ENCODE assay signal across 9 cellular contexts in the genomic region with DNA sequence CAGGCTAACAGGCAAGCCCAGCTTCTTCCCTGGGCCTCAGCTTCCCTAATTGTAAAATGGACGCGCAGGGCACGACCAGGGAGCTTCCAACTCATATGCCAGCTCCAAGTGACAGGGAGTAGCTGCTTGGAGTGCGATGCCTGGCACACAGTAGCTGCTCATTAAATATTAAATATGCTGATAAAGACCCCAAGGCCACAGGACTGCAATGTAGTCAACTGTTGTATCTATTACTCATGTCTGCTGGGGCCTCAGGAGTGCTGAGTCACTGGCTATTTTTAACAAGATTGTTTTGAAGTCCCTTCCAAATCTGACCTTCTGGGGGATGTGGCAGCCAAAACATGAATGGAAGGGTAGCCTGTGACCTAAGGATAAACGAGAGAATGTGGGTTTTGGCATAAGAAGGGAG. TPM values are rescaled to one million over a fixed set of nuclear protein-coding genes. Genes with fewer than 3 reads are reported as not detected.
DNase-seq lines count a peak whose midpoint lies in the region; ATAC-seq and TF ChIP-seq lines count a peak whose summit lies in the region.
"Had no signal": no experiment of that assay in that cellular context is flagged by ENCODE, and none has a peak within 500 bp of the region (broad histone marks: within the 10 kb centered on the region; RNA-seq: fewer than 3 reads in every experiment).

No MANE protein-coding gene starts in this region.

- POLR2A ChIA-PET in CD8-positive, alpha-beta memory T cell (lab: Charles Lee): no interaction called here

- H4K20me1 ChIP-seq in OCI-LY1 (ENCODE audit: insufficient read depth, low read length) (no peaks in the 10 kb centered on the region), osteoblast (ENCODE audit: insufficient read depth, low read length) (peaks cover 76% of the 10 kb centered on the region)

- no peak overlapping the region for H3K4me3 Mint-ChIP-seq in CD8-positive, alpha-beta memory T cell
- H3K4me3 Mint-ChIP-seq in endodermal cell: no peak overlapping the region
- no peak overlapping the region for H3K4me3 Mint-ChIP-seq in activated T-cell treated with anti-CD3 and anti-CD28 coated beads, Interleukin-2, amount 50 U/mL, for 4 hours

- no peaks in the 10 kb centered on the region for H3K9me3 ChIP-seq in CD8-positive, alpha-beta memory T cell (ENCODE audit: low read length)
- H3K9me3 ChIP-seq in OCI-LY1 (ENCODE audit: low read length) (no peaks in the 10 kb centered on the region), endodermal cell (ENCODE audit: control insufficient read depth, low read length) (no peaks in the 10 kb centered on the region), osteoblast (ENCODE audit: low read depth, low read length) (no peaks in the 10 kb centered on the region)

- H3K4me2 ChIP-seq in OCI-LY1 (ENCODE audit: low read length) (peak overlapping the region; percentile 3; the same call in 1 of the 2 replicates), osteoblast (ENCODE audit: insufficient read depth, low read length) (peak overlapping the region; percentile 73)

- no peak for DNase-seq in CD8-positive, alpha-beta memory T cell
- DNase-seq in endodermal cell (no peak), osteoblast (ENCODE audit: insufficient read length, low spot score, missing footprints) (peak; percentile 99), activated gamma-delta T cell treated with Interleukin-2 at 50 U/mL for 16 hours (no peak), NK-92 (lab: John Stamatoyannopoulos, UW; ENCODE audit: unreplicated experiment) (no peak)
- no peak for DNase-seq in activated T-cell treated with anti-CD3 and anti-CD28 coated beads, Interleukin-2, amount 50 U/mL, for 4 hours
- no peak for DNase-seq in activated effector memory CD4-positive, alpha-beta T cell treated with anti-CD3 and anti-CD28 coated beads, Interleukin-2, amount 50 U/mL, for 16 hours
- DNase-seq: left colon had no signal

- ATAC-seq in activated T-cell treated with anti-CD3 and anti-CD28 coated beads, Interleukin-2, amount 50 U/mL, for 4 hours: no peak

- H3K9me3 Mint-ChIP-seq in CD8-positive, alpha-beta memory T cell: peaks cover 0 to 4% (median 0%) of the 10 kb centered on the region in 5 donors
- H3K9me3 Mint-ChIP-seq in endodermal cell: peaks cover 3% of the 10 kb centered on the region
- H3K9me3 Mint-ChIP-seq in activated T-cell treated with anti-CD3 and anti-CD28 coated beads, Interleukin-2, amount 50 U/mL, for 4 hours: no peaks in the 10 kb centered on the region

- H3K79me2 ChIP-seq in OCI-LY1 (ENCODE audit: insufficient read depth, low read length): peaks cover 34% of the 10 kb centered on the region
- peaks cover 52% of the 10 kb centered on the region for H3K79me2 ChIP-seq in osteoblast (ENCODE audit: insufficient read depth, low read length)

- H3K4me1 ChIP-seq in CD8-positive, alpha-beta memory T cell (ENCODE audit: insufficient read depth, low read length): peaks cover 31% of the 10 kb centered on the region
- peaks cover 80% of the 10 kb centered on the region for H3K4me1 ChIP-seq in OCI-LY1 (ENCODE audit: insufficient read depth, low read length, severe bottlenecking)
- H3K4me1 ChIP-seq in endodermal cell (ENCODE audit: control insufficient read depth, insufficient read depth, low read length): no peaks in the 10 kb centered on the region
- peaks cover 29% of the 10 kb centered on the region for H3K4me1 ChIP-seq in osteoblast (ENCODE audit: insufficient read depth, low read length)

- H3K36me3 ChIP-seq in CD8-positive, alpha-beta memory T cell (ENCODE audit: insufficient read depth, low read length): peaks cover 62% of the 10 kb centered on the region
- peaks cover 85% of the 10 kb centered on the region for H3K36me3 ChIP-seq in OCI-LY1 (ENCODE audit: insufficient read depth, low read length)
- peaks cover 27% of the 10 kb centered on the region for H3K36me3 ChIP-seq in endodermal cell (ENCODE audit: control insufficient read depth, insufficient read depth, low read length)
- peaks cover 38% of the 10 kb centered on the region for H3K36me3 ChIP-seq in osteoblast (ENCODE audit: insufficient read depth, low read length)

- no peaks in the 10 kb centered on the region for H3F3A ChIP-seq in OCI-LY1 (ENCODE audit: insufficient read depth, low read length)

- peak overlapping the region in 7 of 8 donors; percentile 17 to 83 (median 54) for H3K27ac Mint-ChIP-seq in CD8-positive, alpha-beta memory T cell
- peak overlapping the region; percentile 89 for H3K27ac Mint-ChIP-seq in endodermal cell

- H3K27me3 ChIP-seq in CD8-positive, alpha-beta memory T cell (ENCODE audit: insufficient read depth, low read length, poor library complexity, severe bottlenecking): no peaks in the 10 kb centered on the region
- no peaks in the 10 kb centered on the region for H3K27me3 ChIP-seq in OCI-LY1 (ENCODE audit: insufficient read depth, low read length)
- no peaks in the 10 kb centered on the region for H3K27me3 ChIP-seq in endodermal cell (ENCODE audit: control insufficient read depth, insufficient read depth, low read length, poor library complexity, severe bottlenecking)
- no peaks in the 10 kb centered on the region for H3K27me3 ChIP-seq in osteoblast (ENCODE audit: insufficient read depth, low read length)

- H2AFZ ChIP-seq in OCI-LY1 (ENCODE audit: low read length) (no peak overlapping the region), osteoblast (ENCODE audit: low read length) (no peak overlapping the region)

- TF ChIP-seq CTCF in OCI-LY1 (IDR thresholded peaks at IDR 0.05; ENCODE audit: low read length): no peak
- TF ChIP-seq CTCF in endodermal cell (conservative IDR thresholded peaks at IDR 0.05): no peak
- no peak for TF ChIP-seq CTCF in osteoblast (IDR thresholded peaks at IDR 0.05; ENCODE audit: extremely low read depth, low read depth, low read length)

- peaks cover 34 to 75% (median 42%) of the 10 kb centered on the region in 3 donors for H3K4me1 Mint-ChIP-seq in CD8-positive, alpha-beta memory T cell
- no peaks in the 10 kb centered on the region for H3K4me1 Mint-ChIP-seq in endodermal cell
- peaks cover 73% of the 10 kb centered on the region for H3K4me1 Mint-ChIP-seq in activated T-cell treated with anti-CD3 and anti-CD28 coated beads, Interleukin-2, amount 50 U/mL, for 4 hours (ENCODE audit: low read depth)

- no peak overlapping the region for H3K9ac ChIP-seq in OCI-LY1 (ENCODE audit: low read length)
- H3K9ac ChIP-seq in endodermal cell (ENCODE audit: extremely low read depth, low read length, poor library complexity, severe bottlenecking): no peak overlapping the region

- 97% methylated on average over 4 to 5 of the region's 5 CpGs for WGBS in endodermal cell (ENCODE audit: insufficient coverage in 1 of 2, insufficient read length in 1 of 2), 2 experiments

- no peak overlapping the region for H3K4me3 ChIP-seq in CD8-positive, alpha-beta memory T cell (ENCODE audit: low read length)
- H3K4me3 ChIP-seq in OCI-LY1 (ENCODE audit: low read depth, low read length, poor library complexity, severe bottlenecking) (no peak overlapping the region), endodermal cell (ENCODE audit: low read length) (no peak overlapping the region), osteoblast (ENCODE audit: insufficient read depth, low read length) (peak overlapping the region; percentile 0)

- H3K27me3 Mint-ChIP-seq in CD8-positive, alpha-beta memory T cell: no peaks in the 10 kb centered on the region
- no peaks in the 10 kb centered on the region for H3K27me3 Mint-ChIP-seq in endodermal cell (ENCODE audit: insufficient read depth)
- H3K27me3 Mint-ChIP-seq in activated T-cell treated with anti-CD3 and anti-CD28 coated beads, Interleukin-2, amount 50 U/mL, for 4 hours (ENCODE audit: low read depth): no peaks in the 10 kb centered on the region

- CTCF ChIA-PET in CD8-positive, alpha-beta memory T cell (lab: Charles Lee): interaction anchor here (0.9 to 1.1 kb wide), 4 partner anchors 10 to 51 kb away, joined by 3 to 6 read pairs (median 4); no protein-coding TSS in a partner anchor

- no peaks in the 10 kb centered on the region for H3K9me2 ChIP-seq in OCI-LY1 (ENCODE audit: low read depth, low read length)

- H3K27ac ChIP-seq in CD8-positive, alpha-beta memory T cell (ENCODE audit: low read depth, low read length): peak overlapping the region; percentile 10
- H3K27ac ChIP-seq in OCI-LY1 (ENCODE audit: low read depth, low read length, poor library complexity, severe bottlenecking): peak overlapping the region; percentile 95
- H3K27ac ChIP-seq in endodermal cell (ENCODE audit: low read depth, low read length): no peak overlapping the region
- peak overlapping the region; percentile 73 for H3K27ac ChIP-seq in osteoblast (ENCODE audit: low read depth, low read length)

- H3K36me3 Mint-ChIP-seq in CD8-positive, alpha-beta memory T cell: peaks cover 0 to 99% (median 6%) of the 10 kb centered on the region in 3 donors
- peaks cover 37% of the 10 kb centered on the region for H3K36me3 Mint-ChIP-seq in endodermal cell (ENCODE audit: low read depth)
- H3K36me3 Mint-ChIP-seq in activated T-cell treated with anti-CD3 and anti-CD28 coated beads, Interleukin-2, amount 50 U/mL, for 4 hours (ENCODE audit: insufficient read depth): peaks cover 62% of the 10 kb centered on the region

RNA-seq across cellular contexts. Expression of gene TNIP1, which starts 17.7 kb away (rescaled TPM):
- 100 to 1,000 TPM; 212 to 213 TPM for total RNA-seq in CD8-positive, alpha-beta memory T cell
- polyA plus RNA-seq in CD8-positive, alpha-beta memory T cell: 62.4 TPM
- 10 to 100 TPM; 51.3 to 52.2 TPM for total RNA-seq in endodermal cell
- 33.0 TPM for polyA plus RNA-seq in endodermal cell (2013, experiment 1 of 2)
- polyA plus RNA-seq in endodermal cell (2013, experiment 2 of 2): 31.1 TPM
- 66.3 and 85.8 TPM in 2 replicates for total RNA-seq in osteoblast
- total RNA-seq in activated T-cell treated with anti-CD3 and anti-CD28 coated beads, Interleukin-2, amount 50 U/mL, for 4 hours: 100 to 1,000 TPM; 199 to 329 (median 211) TPM

RNA-seq across cellular contexts. Expression of gene GPX3, which starts 42.7 kb away (rescaled TPM):
- total RNA-seq in CD8-positive, alpha-beta memory T cell: not detected
- 0.63 TPM for polyA plus RNA-seq in CD8-positive, alpha-beta memory T cell
- total RNA-seq in endodermal cell (10 to 100 TPM; 44.9 to 47.1 TPM), osteoblast (8.8 and 9.8 TPM in 2 replicates)
- 27.5 TPM for polyA plus RNA-seq in endodermal cell (2013, experiment 1 of 2)
- polyA plus RNA-seq in endodermal cell (2013, experiment 2 of 2): 26.7 TPM
- 1 to 10 TPM in 2 of 3 donors, under 1 TPM in 1; 0.47 to 1.1 (median 1.0) TPM for total RNA-seq in activated T-cell treated with anti-CD3 and anti-CD28 coated beads, Interleukin-2, amount 50 U/mL, for 4 hours
